ENCODE assay signal across 28 cellular contexts in the genomic region with DNA sequence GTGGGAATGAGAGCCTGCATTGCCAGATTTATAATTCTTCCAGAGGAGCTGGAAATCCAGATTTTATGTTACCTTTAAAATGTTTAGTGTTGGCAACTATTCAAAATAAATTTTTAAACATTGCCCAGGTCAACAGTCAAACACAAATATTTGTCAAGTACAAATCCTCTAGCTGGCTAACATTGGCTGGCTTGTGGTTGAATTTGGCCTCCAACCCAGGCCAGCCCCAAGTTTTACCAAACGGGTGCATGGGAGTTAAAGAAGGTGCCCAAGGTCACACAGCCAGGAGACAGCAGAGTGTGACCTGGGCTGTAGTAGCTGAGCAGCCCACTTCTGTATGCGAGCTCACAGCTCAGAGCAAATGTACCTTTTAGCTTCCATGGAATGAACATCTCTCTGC.
"Had no signal": no experiment of that assay in that cellular context is flagged by ENCODE, and none has a peak within 500 bp of the region (broad histone marks: within the 10 kb centered on the region; RNA-seq: fewer than 3 reads in every experiment).

No MANE protein-coding gene starts in this region.

- H3K4me3 ChIP-seq: adrenal gland, body of pancreas, cardiac muscle cell, colonic mucosa, esophagus squamous epithelium, gastroesophageal sphincter had no signal

- H3K9me3 ChIP-seq: adrenal gland, body of pancreas, colonic mucosa had no signal

- H3K4me1 ChIP-seq: adrenal gland, body of pancreas, colonic mucosa, esophagus squamous epithelium, gastroesophageal sphincter had no signal

- ATAC-seq: activated CD8-positive, alpha-beta T cell treated with anti-CD3 and anti-CD28 coated beads for 36 hours; activated naive CD8-positive, alpha-beta T cell treated with anti-CD3 and anti-CD28 coated beads, Interleukin-2, amount 50 U/mL, for 24 hours; body of pancreas; gastroesophageal sphincter; T-helper 17 cell; WTC11 had no signal

- H3K27ac ChIP-seq: adrenal gland, body of pancreas, cardiac muscle cell, colonic mucosa, epithelial cell of prostate, esophagus squamous epithelium, gastroesophageal sphincter had no signal

- H3K36me3 ChIP-seq: adrenal gland, cardiac muscle cell, colonic mucosa, esophagus squamous epithelium, gastroesophageal sphincter had no signal

- DNase-seq: activated CD4-positive, alpha-beta T cell treated with anti-CD3 and anti-CD28 coated beads for 1 hour; activated CD4-positive, alpha-beta T cell treated with anti-CD3 and anti-CD28 coated beads for 48 hours; activated CD4-positive, alpha-beta T cell treated with anti-CD3 and anti-CD28 coated beads, Interleukin-2, amount 50 U/mL, for 1 hour; activated CD4-positive, alpha-beta T cell treated with anti-CD3 and anti-CD28 coated beads, Interleukin-2, amount 50 U/mL, for 48 hours; activated CD8-positive, alpha-beta memory T cell treated with anti-CD3 and anti-CD28 coated beads for 24 hours; activated CD8-positive, alpha-beta T cell treated with anti-CD3 and anti-CD28 coated beads for 36 hours; activated effector memory CD4-positive, alpha-beta T cell treated with anti-CD3 and anti-CD28 coated beads, Interleukin-2, amount 50 U/mL, for 16 hours; activated naive CD4-positive, alpha-beta T cell treated with anti-CD3 and anti-CD28 coated beads for 36 hours; activated naive CD8-positive, alpha-beta T cell treated with anti-CD3 and anti-CD28 coated beads for 36 hours; activated naive CD8-positive, alpha-beta T cell treated with anti-CD3 and anti-CD28 coated beads, Interleukin-2, amount 50 U/mL, for 24 hours; activated T-cell treated with anti-CD3 and anti-CD28 coated beads, Interleukin-2, amount 50 U/mL, for 48 hours; adrenal gland; amygdala; aorta; central memory CD4-positive, alpha-beta T cell; cerebellar nuclear complex; colonic mucosa; effector CD8-positive, alpha-beta T cell; esophagus squamous epithelium; foreskin melanocyte; T-helper 1 cell; T-helper 17 cell; T1000 had no signal

- H3K27me3 ChIP-seq: adrenal gland, body of pancreas, cardiac muscle cell, colonic mucosa, esophagus squamous epithelium, gastroesophageal sphincter had no signal
